In the genomic region with DNA sequence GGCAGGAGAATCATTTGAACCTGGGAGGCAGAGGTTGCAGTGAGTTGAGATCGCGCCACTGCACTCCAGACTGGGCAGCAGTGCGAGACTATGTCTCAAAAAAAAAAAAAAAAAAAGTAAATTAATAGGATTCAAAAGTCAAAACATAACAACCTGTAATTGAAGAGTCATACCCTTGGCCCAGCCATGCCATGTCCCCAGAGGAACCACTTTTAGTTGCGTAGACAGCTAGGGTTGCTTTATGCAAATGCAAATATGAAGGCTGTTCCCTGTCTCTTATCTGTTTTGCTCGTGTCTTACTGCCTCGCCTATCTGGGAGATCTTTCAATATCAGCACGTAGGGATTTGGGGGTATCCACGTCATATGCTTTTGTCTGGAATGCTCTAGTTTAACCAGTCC, we compare ENCODE assay signal across 18 cellular contexts.
DNase-seq lines count a peak whose midpoint lies in the region; ATAC-seq and TF ChIP-seq lines count a peak whose summit lies in the region.
"Had no signal": no experiment of that assay in that cellular context is flagged by ENCODE, and none has a peak within 500 bp of the region (broad histone marks: within the 10 kb centered on the region; RNA-seq: fewer than 3 reads in every experiment).

No MANE protein-coding gene starts in this region.

- ATAC-seq in left ventricle myocardium superior: no peak
- ATAC-seq in lower lobe of right lung: no peak
- ATAC-seq in stimulated activated memory B cell treated with anti-CD40 and anti-IgM and Interleukin-4, amounts not matched to agents 10 μg/mL and 1 μg/mL and 100 μg/mL, for 72 hours: peak; percentile 58
- no peak for ATAC-seq in WTC11
- ATAC-seq: CD8-positive, alpha-beta T cell had no signal

- BruUV-seq in MCF 10A (replicated peaks; lab: Mats Ljungman, UMichigan): no TSS peak

- no peaks in the 10 kb centered on the region for H3K36me3 ChIP-seq in lower lobe of right lung
- H3K36me3 ChIP-seq: BLaER1 had no signal

- CTCF ChIA-PET in WTC11 (lab: Charles Lee) (interaction anchor here (0.7 to 1.6 kb wide), 2 partner anchors 21 to 67 kb away, joined by 4 read pairs; no protein-coding TSS in a partner anchor), MCF 10A (lab: Yijun Ruan, JAX) (no interaction called here)

- no peaks in the 10 kb centered on the region for H3K27me3 Mint-ChIP-seq in stimulated activated memory B cell treated with anti-CD40 and anti-IgM and Interleukin-4, amounts not matched to agents 10 μg/mL and 1 μg/mL and 100 μg/mL, for 72 hours
- H3K27me3 Mint-ChIP-seq in WTC11 (ENCODE audit: low read depth) (no peaks in the 10 kb centered on the region), MCF 10A (ENCODE audit: insufficient read depth, unreplicated experiment) (no peaks in the 10 kb centered on the region)
- H3K27me3 Mint-ChIP-seq: B cell; CD4-positive, CD25-positive, alpha-beta regulatory T cell had no signal

- H3K36me3 Mint-ChIP-seq in stimulated activated memory B cell treated with anti-CD40 and anti-IgM and Interleukin-4, amounts not matched to agents 10 μg/mL and 1 μg/mL and 100 μg/mL, for 72 hours: peaks cover 11% of the 10 kb centered on the region
- H3K36me3 Mint-ChIP-seq in WTC11 (no peaks in the 10 kb centered on the region), MCF 10A (ENCODE audit: insufficient read depth, unreplicated experiment) (no peaks in the 10 kb centered on the region)

- intact Hi-C loops in left ventricle myocardium superior (cut with micrococcal nuclease): no loop called here
- intact Hi-C loops in cardiac septum (cut with DNase I): no loop called here
- intact Hi-C loops in lower lobe of right lung (cut with DNase I): no loop called here
- intact Hi-C loops in MCF 10A (cut with micrococcal nuclease): no loop called here

- H3K27me3 ChIP-seq in lower lobe of right lung (ENCODE audit: low read depth): no peaks in the 10 kb centered on the region
- H3K27me3 ChIP-seq: BLaER1 had no signal

- H3K27ac ChIP-seq in lower lobe of right lung: no peak overlapping the region
- H3K27ac ChIP-seq: 22Rv1, BLaER1, C4-2B, GM23248 had no signal

- peaks cover 32% of the 10 kb centered on the region for H3K4me1 Mint-ChIP-seq in stimulated activated memory B cell treated with anti-CD40 and anti-IgM and Interleukin-4, amounts not matched to agents 10 μg/mL and 1 μg/mL and 100 μg/mL, for 72 hours
- H3K4me1 Mint-ChIP-seq in WTC11 (no peaks in the 10 kb centered on the region), MCF 10A (ENCODE audit: insufficient read depth, unreplicated experiment) (peaks cover 13% of the 10 kb centered on the region)

- no peak overlapping the region for H3K4me3 ChIP-seq in lower lobe of right lung
- H3K4me3 ChIP-seq: BLaER1, GM23248 had no signal

- H3K27ac Mint-ChIP-seq in stimulated activated memory B cell treated with anti-CD40 and anti-IgM and Interleukin-4, amounts not matched to agents 10 μg/mL and 1 μg/mL and 100 μg/mL, for 72 hours: no peak overlapping the region
- no peak overlapping the region for H3K27ac Mint-ChIP-seq in WTC11
- H3K27ac Mint-ChIP-seq in MCF 10A (ENCODE audit: low read depth, unreplicated experiment): no peak overlapping the region
- H3K27ac Mint-ChIP-seq: B cell; CD8-positive, alpha-beta T cell had no signal

- H3K9me3 Mint-ChIP-seq in stimulated activated memory B cell treated with anti-CD40 and anti-IgM and Interleukin-4, amounts not matched to agents 10 μg/mL and 1 μg/mL and 100 μg/mL, for 72 hours: peaks cover 2% of the 10 kb centered on the region
- H3K9me3 Mint-ChIP-seq in WTC11: no peaks in the 10 kb centered on the region
- no peaks in the 10 kb centered on the region for H3K9me3 Mint-ChIP-seq in MCF 10A (ENCODE audit: unreplicated experiment)
- H3K9me3 Mint-ChIP-seq: CD4-positive, CD25-positive, alpha-beta regulatory T cell; CD8-positive, alpha-beta T cell had no signal

- peak; percentile 9 for DNase-seq in left ventricle myocardium superior
- no peak for DNase-seq in cardiac septum (ENCODE audit: low spot score)
- peak; percentile 2 for DNase-seq in lower lobe of right lung
- no peak for DNase-seq in WTC11 (ENCODE audit: low spot score)
- no peak for DNase-seq in MCF 10A (ENCODE audit: unreplicated experiment)
- DNase-seq: Caco-2; CD4-positive, CD25-positive, alpha-beta regulatory T cell; CD8-positive, alpha-beta T cell; DMS153; DND-41; GM23248; H7; HCEC 1CT had no signal

- POLR2A ChIA-PET in WTC11 (lab: Charles Lee) (no interaction called here), MCF 10A (lab: Yijun Ruan, JAX) (no interaction called here)

- H3K4me3 Mint-ChIP-seq in stimulated activated memory B cell treated with anti-CD40 and anti-IgM and Interleukin-4, amounts not matched to agents 10 μg/mL and 1 μg/mL and 100 μg/mL, for 72 hours: no peak overlapping the region
- H3K4me3 Mint-ChIP-seq in WTC11 (no peak overlapping the region), MCF 10A (ENCODE audit: unreplicated experiment) (no peak overlapping the region)
- H3K4me3 Mint-ChIP-seq: B cell; CD4-positive, CD25-positive, alpha-beta regulatory T cell; CD8-positive, alpha-beta T cell had no signal

- peaks cover 19% of the 10 kb centered on the region for H3K4me1 ChIP-seq in lower lobe of right lung
- H3K4me1 ChIP-seq: BLaER1 had no signal

- no peaks in the 10 kb centered on the region for H3K9me3 ChIP-seq in lower lobe of right lung
- H3K9me3 ChIP-seq: BLaER1, Caco-2 had no signal

- no peak for TF ChIP-seq CTCF in lower lobe of right lung (IDR thresholded peaks at IDR 0.05)
- TF ChIP-seq CTCF in WTC11 (IDR thresholded peaks at IDR 0.05): no peak
- no peak for TF ChIP-seq CTCF in MCF 10A (IDR thresholded peaks at IDR 0.05; ENCODE audit: unreplicated experiment)

TF ChIP-seq in WTC11, 78 proteins besides CTCF, POLR2A, EP300 and RAD21:
- TF ChIP-seq ZNF423 (CRISPR knock-in tag; IDR thresholded peaks at IDR 0.05) (no peak), ETV6 (CRISPR knock-in tag; IDR thresholded peaks at IDR 0.05) (no peak), KAT7 (CRISPR knock-in tag; IDR thresholded peaks at IDR 0.05; ENCODE audit: borderline replicate concordance) (no peak)
TF ChIP-seq in WTC11: peak in this region for 0.

Comparison
In these comparisons a context has a peak if more than half of its experiments do, and no peak if none do; other contexts are left out.
1. DNase-seq: peak in left ventricle myocardium superior (single experiment) and lower lobe of right lung (single experiment); none in cardiac septum (single experiment), WTC11 (single experiment) and MCF 10A (single experiment).